9 cellular contexts compared by ENCODE assay signal in genomic region chr11:110077866-110078325, GRCh38. TPM values are rescaled to one million over a fixed set of nuclear protein-coding genes. Genes with fewer than 3 reads are reported as not detected.
A peak's percentile ranks its signal among the peaks of the same experiment; 100 is the strongest.
DNase-seq lines count a peak whose midpoint lies in the region; ATAC-seq and TF ChIP-seq lines count a peak whose summit lies in the region.
"Had no signal": no experiment of that assay in that cellular context is flagged by ENCODE, and none has a peak within 500 bp of the region (broad histone marks: within the 10 kb centered on the region; RNA-seq: fewer than 3 reads in every experiment).

No MANE protein-coding gene starts in this region.

- DNase-seq in HT1080 (ENCODE audit: low read depth) (peak; percentile 87), choroid plexus epithelial cell (ENCODE audit: low read depth) (peak; percentile 54), NCI-H2171 (lab: John Stamatoyannopoulos, UW) (no peak), HEK293T (ENCODE audit: extremely low spot score) (no peak), KBM-7 (no peak)
- peak; percentile 20 to 72 for DNase-seq in stimulated activated effector memory CD8-positive, alpha-beta T cell treated with anti-CD3 and anti-CD28 coated beads, Interleukin-12 subunit alpha, Interleukin-12 subunit beta, amount 100 ng/mL, for 72 hours (ENCODE audit: low spot score in 2 of 2)

- CTCF ChIA-PET in HEK293T (lab: Yijun Ruan, JAX) = no interaction called here

- H3K4me1 Mint-ChIP-seq in stimulated activated effector memory CD8-positive, alpha-beta T cell treated with anti-CD3 and anti-CD28 coated beads, Interleukin-12 subunit alpha, Interleukin-12 subunit beta, amount 100 ng/mL, for 72 hours = peaks cover 29% of the 10 kb centered on the region

- peak overlapping the region; percentile 88 for H3K27ac Mint-ChIP-seq in stimulated activated effector memory CD8-positive, alpha-beta T cell treated with anti-CD3 and anti-CD28 coated beads, Interleukin-12 subunit alpha, Interleukin-12 subunit beta, amount 100 ng/mL, for 72 hours

- no peaks in the 10 kb centered on the region for H3K36me3 Mint-ChIP-seq in stimulated activated effector memory CD8-positive, alpha-beta T cell treated with anti-CD3 and anti-CD28 coated beads, Interleukin-12 subunit alpha, Interleukin-12 subunit beta, amount 100 ng/mL, for 72 hours

- peaks cover 2% of the 10 kb centered on the region for H3K9me3 Mint-ChIP-seq in stimulated activated effector memory CD8-positive, alpha-beta T cell treated with anti-CD3 and anti-CD28 coated beads, Interleukin-12 subunit alpha, Interleukin-12 subunit beta, amount 100 ng/mL, for 72 hours

- TF ChIP-seq CTCF in choroid plexus epithelial cell (conservative IDR thresholded peaks at IDR 0.05; ENCODE audit: low read depth, low read length) = no peak

- POLR2A ChIA-PET in HEK293T (lab: Yijun Ruan, JAX) = interaction anchor here (1.2 to 1.5 kb wide), 2 partner anchors 14 kb away, joined by 4 to 13 read pairs; no protein-coding TSS in a partner anchor

- in situ Hi-C loops in KBM-7 (cut with MboI; ENCODE audit: low pct_unique_long_range_greater_than_20kb, low sequenced_read_pairs) = loop anchor here (25.0 kb wide), 1 partner anchor 116 kb away; no protein-coding TSS in a partner anchor

- ATAC-seq in GM18499 (IDR thresholded peaks at IDR 0.05; ENCODE audit: insufficient read depth, unreplicated experiment) (peak; percentile 90), GM21529 (IDR thresholded peaks at IDR 0.05; ENCODE audit: unreplicated experiment) (peak; percentile 92)
- ATAC-seq in stimulated activated effector memory CD8-positive, alpha-beta T cell treated with anti-CD3 and anti-CD28 coated beads, Interleukin-12 subunit alpha, Interleukin-12 subunit beta, amount 100 ng/mL, for 72 hours = peak; percentile 95

- peak overlapping the region; percentile 39 for H3K4me3 Mint-ChIP-seq in stimulated activated effector memory CD8-positive, alpha-beta T cell treated with anti-CD3 and anti-CD28 coated beads, Interleukin-12 subunit alpha, Interleukin-12 subunit beta, amount 100 ng/mL, for 72 hours

- no peak overlapping the region for H3K4me3 ChIP-seq in choroid plexus epithelial cell (ENCODE audit: low read depth, low read length)
- H3K4me3 ChIP-seq: SJSA1 had no signal

TF ChIP-seq in HEK293T, 16 proteins besides CTCF, POLR2A, EP300 and RAD21:
- no peak for TF ChIP-seq TARDBP (IDR thresholded peaks at IDR 0.05)
- TF ChIP-seq PKNOX1 (IDR thresholded peaks at IDR 0.05) = no peak
- TF ChIP-seq HDGF (IDR thresholded peaks at IDR 0.05; ENCODE audit: borderline replicate concordance) = no peak
- no peak for TF ChIP-seq CTBP1 (IDR thresholded peaks at IDR 0.05; ENCODE audit: borderline replicate concordance)
- TF ChIP-seq SP1 (IDR thresholded peaks at IDR 0.05) = no peak
TF ChIP-seq in HEK293T: peak in this region for 0.

RNA-seq across cellular contexts. Expression of gene ZC3H12C, which starts 15.3 kb away (rescaled TPM):
- 6.3 and 8.3 TPM in 2 replicates for total RNA-seq in HT1080 (2014; rRNA removed; shearing (Covaris generic))
- 4.5 and 5.2 TPM in 2 replicates for polyA plus RNA-seq in HT1080 (2015; cell fraction: cytosol; rRNA removed)
- polyA plus RNA-seq in HT1080 (2015; cell fraction: nucleus; rRNA removed) = 11.8 and 12.2 TPM in 2 replicates

Comparison
In these comparisons a context has a peak if more than half of its experiments do, and no peak if none do; other contexts are left out.
1. DNase-seq: peak in HT1080 (single experiment), choroid plexus epithelial cell (single experiment) and stimulated activated effector memory CD8-positive, alpha-beta T cell treated with anti-CD3 and anti-CD28 coated beads, Interleukin-12 subunit alpha, Interleukin-12 subunit beta, amount 100 ng/mL, for 72 hours (2 of 2); none in NCI-H2171 (single experiment), HEK293T (single experiment) and KBM-7 (single experiment).
2. Peak in every context shown above with its lines, with median percentiles within 50 percentile points of each other: ATAC-seq.